Comparison of ENCODE assay signal across 20 cellular contexts in genomic region chr1:26996665-26997064, GRCh38. TPM values are rescaled to one million over a fixed set of nuclear protein-coding genes. Genes with fewer than 3 reads are reported as not detected.
DNase-seq lines count a peak whose midpoint lies in the region; ATAC-seq, FAIRE-seq and TF ChIP-seq lines count a peak whose summit lies in the region.
"Had no signal": no experiment of that assay in that cellular context is flagged by ENCODE, and none has a peak within 500 bp of the region (broad histone marks: within the 10 kb centered on the region; RNA-seq: fewer than 3 reads in every experiment).

No MANE protein-coding gene starts in this region.

- H3K27me3 ChIP-seq in NT2/D1 (ENCODE audit: insufficient read depth, insufficient read length), result no peaks in the 10 kb centered on the region
- H3K27me3 ChIP-seq in endodermal cell (ENCODE audit: control insufficient read depth, insufficient read depth, low read length, poor library complexity, severe bottlenecking), result no peaks in the 10 kb centered on the region
- no peaks in the 10 kb centered on the region for H3K27me3 ChIP-seq in keratinocyte (ENCODE audit: control insufficient read depth, extremely low read depth, insufficient read depth, low read length)

- peak overlapping the region; percentile 69 for H3K9ac ChIP-seq in NT2/D1 (ENCODE audit: insufficient read length, low read depth)
- H3K9ac ChIP-seq in endodermal cell (ENCODE audit: extremely low read depth, low read length, poor library complexity, severe bottlenecking), result no peak overlapping the region
- H3K9ac ChIP-seq in keratinocyte (ENCODE audit: control insufficient read depth, extremely low read depth, insufficient read depth, low read length), result peak overlapping the region; percentile 91

- no peak for ATAC-seq in GM21717 (IDR thresholded peaks at IDR 0.05; ENCODE audit: unreplicated experiment)
- no peak for ATAC-seq in HG03571 (IDR thresholded peaks at IDR 0.05; ENCODE audit: unreplicated experiment)
- ATAC-seq: left lung had no signal

- no peaks in the 10 kb centered on the region for H3K9me3 Mint-ChIP-seq in endodermal cell
- H3K9me3 Mint-ChIP-seq in activated naive CD8-positive, alpha-beta T cell treated with anti-CD3 and anti-CD28 coated beads for 36 hours, result no peaks in the 10 kb centered on the region
- H3K9me3 Mint-ChIP-seq: activated naive CD8-positive, alpha-beta T cell treated with anti-CD3 and anti-CD28 coated beads, Interleukin-2, amount 10 ng/mL, durations not matched to agents 7 days and 5 days; activated T-cell treated with anti-CD3 and anti-CD28 coated beads, Interleukin-2, amount 50 U/mL, for 24 hours; central memory CD8-positive, alpha-beta T cell; stimulated activated naive CD8-positive, alpha-beta T cell treated with anti-CD3 and anti-CD28 coated beads, Interleukin-15, Interleukin-2, amounts not matched to agents 100 ng/mL and 50 ng/mL, for 24 hours had no signal

- H3K27ac Mint-ChIP-seq in endodermal cell, result no peak overlapping the region
- H3K27ac Mint-ChIP-seq in activated naive CD8-positive, alpha-beta T cell treated with anti-CD3 and anti-CD28 coated beads for 36 hours, result no peak overlapping the region
- H3K27ac Mint-ChIP-seq: activated naive CD8-positive, alpha-beta T cell treated with anti-CD3 and anti-CD28 coated beads, Interleukin-2, amount 10 ng/mL, durations not matched to agents 7 days and 5 days; activated T-cell treated with anti-CD3 and anti-CD28 coated beads, Interleukin-2, amount 50 U/mL, for 24 hours; stimulated activated naive CD8-positive, alpha-beta T cell treated with anti-CD3 and anti-CD28 coated beads, Interleukin-15, Interleukin-2, amounts not matched to agents 100 ng/mL and 50 ng/mL, for 24 hours had no signal

- H3K36me3 Mint-ChIP-seq in endodermal cell (ENCODE audit: low read depth), result peaks cover 8% of the 10 kb centered on the region
- no peaks in the 10 kb centered on the region for H3K36me3 Mint-ChIP-seq in activated naive CD8-positive, alpha-beta T cell treated with anti-CD3 and anti-CD28 coated beads for 36 hours
- H3K36me3 Mint-ChIP-seq: activated naive CD8-positive, alpha-beta T cell treated with anti-CD3 and anti-CD28 coated beads, Interleukin-2, amount 10 ng/mL, durations not matched to agents 7 days and 5 days had no signal

- no peak overlapping the region for H3K27ac ChIP-seq in endodermal cell (ENCODE audit: low read depth, low read length)
- H3K27ac ChIP-seq in keratinocyte (ENCODE audit: control insufficient read depth, insufficient read depth, low read length), result peak overlapping the region; percentile 99
- H3K27ac ChIP-seq: left lung, SK-N-MC had no signal

- no peak overlapping the region for H3K4me3 Mint-ChIP-seq in endodermal cell
- no peak overlapping the region for H3K4me3 Mint-ChIP-seq in activated naive CD8-positive, alpha-beta T cell treated with anti-CD3 and anti-CD28 coated beads for 36 hours
- H3K4me3 Mint-ChIP-seq: activated naive CD8-positive, alpha-beta T cell treated with anti-CD3 and anti-CD28 coated beads, Interleukin-2, amount 10 ng/mL, durations not matched to agents 7 days and 5 days; activated T-cell treated with anti-CD3 and anti-CD28 coated beads, Interleukin-2, amount 50 U/mL, for 24 hours; stimulated activated naive CD8-positive, alpha-beta T cell treated with anti-CD3 and anti-CD28 coated beads, Interleukin-15, Interleukin-2, amounts not matched to agents 100 ng/mL and 50 ng/mL, for 24 hours had no signal

- no peak for TF ChIP-seq CTCF in AG09309 (IDR thresholded peaks at IDR 0.05; ENCODE audit: control insufficient read depth, insufficient read depth, low read depth, low read length, missing control alignments)
- TF ChIP-seq CTCF in endodermal cell (conservative IDR thresholded peaks at IDR 0.05), result no peak
- TF ChIP-seq CTCF in keratinocyte (optimal IDR thresholded peaks at IDR 0.05 in 1 of 3, IDR thresholded peaks at IDR 0.05 in 1 of 3, conservative IDR thresholded peaks at IDR 0.05 in 1 of 3; ENCODE audit: extremely low read depth in 1 of 3, insufficient read depth in 2 of 3, low read length in 3 of 3), result no peak

- H3K4me3 ChIP-seq in AG09309 (ENCODE audit: control insufficient read depth, low read depth, low read length) (peak overlapping the region; percentile 92), NT2/D1 (ENCODE audit: insufficient read length, low read depth) (peak overlapping the region; percentile 3), endodermal cell (ENCODE audit: low read length) (peak overlapping the region; percentile 86), keratinocyte (ENCODE audit: control insufficient read depth in 2 of 3, extremely low read depth in 1 of 3, insufficient read depth in 2 of 3, low read depth in 1 of 3, low read length in 3 of 3) (peak overlapping the region; percentile 80 to 83 (median 82))
- H3K4me3 ChIP-seq: SK-N-MC had no signal

- H3K9me1 ChIP-seq in keratinocyte (ENCODE audit: control insufficient read depth, extremely low read depth, insufficient read depth, low read length), result peaks cover 2% of the 10 kb centered on the region

- DNase-seq in AG09309 (ENCODE audit: low read depth) (no peak), NT2/D1 (ENCODE audit: low read depth, low spot score) (no peak), endodermal cell (no peak), keratinocyte (ENCODE audit: low read depth, low spot score) (no peak)
- DNase-seq in activated naive CD4-positive, alpha-beta T cell treated with Interleukin-2 at 50 U/mL for 16 hours, result no peak
- DNase-seq in activated naive CD8-positive, alpha-beta T cell treated with anti-CD3 and anti-CD28 coated beads for 36 hours, result no peak
- DNase-seq: activated naive CD8-positive, alpha-beta T cell treated with anti-CD3 and anti-CD28 coated beads, Interleukin-2, amount 10 ng/mL, durations not matched to agents 7 days and 5 days; activated T-cell treated with anti-CD3 and anti-CD28 coated beads, Interleukin-2, amount 50 U/mL, for 24 hours; hippocampal formation; left lung; NCI-H1694; NCI-H510A; stimulated activated CD4-positive, alpha-beta T cell treated with anti-CD3 and anti-CD28 coated beads, Interleukin-15, amount 100 ng/mL, for 24 hours had no signal

- H3K4me2 ChIP-seq in keratinocyte (ENCODE audit: control insufficient read depth, extremely low read depth, insufficient read depth, low read depth, low read length), result peak overlapping the region; percentile 84

- dilution Hi-C loops in keratinocyte (cut with MboI; ENCODE audit: extremely low pct_ligation_motif_present, low sequenced_read_pairs), result no loop called here

- WGBS in endodermal cell (ENCODE audit: insufficient coverage in 1 of 2, insufficient read length in 1 of 2), 2 experiments, result 57 to 82% methylated on average over 2 to 3 of the region's 4 CpGs

- H3K9me3 ChIP-seq in NT2/D1 (ENCODE audit: insufficient read depth, low read length) (no peaks in the 10 kb centered on the region), endodermal cell (ENCODE audit: control insufficient read depth, low read length) (no peaks in the 10 kb centered on the region), keratinocyte (ENCODE audit: control insufficient read depth, low read depth, low read length) (no peaks in the 10 kb centered on the region)
- H3K9me3 ChIP-seq: left lung had no signal

- peaks cover 48% of the 10 kb centered on the region for H3K4me1 Mint-ChIP-seq in endodermal cell
- peaks cover 19% of the 10 kb centered on the region for H3K4me1 Mint-ChIP-seq in activated naive CD8-positive, alpha-beta T cell treated with anti-CD3 and anti-CD28 coated beads for 36 hours

- H3K36me3 ChIP-seq in NT2/D1 (ENCODE audit: insufficient read depth, insufficient read length, low read length) (peaks cover 46% of the 10 kb centered on the region), endodermal cell (ENCODE audit: control insufficient read depth, insufficient read depth, low read length) (no peaks in the 10 kb centered on the region), keratinocyte (ENCODE audit: control insufficient read depth in 2 of 2, extremely low read depth in 1 of 2, insufficient read depth in 2 of 2, low read length in 2 of 2) (peaks cover 7 to 17% of the 10 kb centered on the region in 2 experiments)
- H3K36me3 ChIP-seq: left lung had no signal

- no peak overlapping the region for H2AFZ ChIP-seq in keratinocyte (ENCODE audit: control insufficient read depth, low read length)

- H3K79me2 ChIP-seq in keratinocyte (ENCODE audit: control insufficient read depth, insufficient read depth, low read length), result peaks cover 33% of the 10 kb centered on the region

- H4K20me1 ChIP-seq in keratinocyte (ENCODE audit: control insufficient read depth, extremely low read depth, insufficient read depth, low read length), result no peaks in the 10 kb centered on the region

- peaks cover 2% of the 10 kb centered on the region for H3K27me3 Mint-ChIP-seq in endodermal cell (ENCODE audit: insufficient read depth)
- peaks cover 52% of the 10 kb centered on the region for H3K27me3 Mint-ChIP-seq in activated naive CD8-positive, alpha-beta T cell treated with anti-CD3 and anti-CD28 coated beads for 36 hours

- FAIRE-seq in keratinocyte (lab: Jason Lieb, UNC), result no peak

- H3K4me1 ChIP-seq in NT2/D1 (ENCODE audit: insufficient read depth, insufficient read length), result peaks cover 48% of the 10 kb centered on the region
- peaks cover 15% of the 10 kb centered on the region for H3K4me1 ChIP-seq in endodermal cell (ENCODE audit: control insufficient read depth, insufficient read depth, low read length)
- H3K4me1 ChIP-seq in keratinocyte (ENCODE audit: control insufficient read depth, extremely low read depth, insufficient read depth, low read length), result peaks cover 70% of the 10 kb centered on the region

RNA-seq across cellular contexts. Expression of gene TRNP1, which starts 3.2 kb away (rescaled TPM):
- total RNA-seq in endodermal cell, result 10 to 100 TPM; 14.3 to 21.2 TPM
- 9.0 TPM for polyA plus RNA-seq in endodermal cell (2013, experiment 1 of 2)
- polyA plus RNA-seq in endodermal cell (2013, experiment 2 of 2), result 8.0 TPM
- polyA plus RNA-seq in keratinocyte, result 130 to 166 TPM (median 164 TPM) in 3 replicates
- 33.9 TPM for polyA plus RNA-seq in keratinocyte (2011; ENCODE audit: low read depth)
- polyA plus RNA-seq in keratinocyte (2011; cell fraction: cytosol; rRNA removed), result 107 and 141 TPM in 2 replicates
- 81.1 and 105 TPM in 2 replicates for polyA plus RNA-seq in keratinocyte (2011; cell fraction: nucleus; rRNA removed)
- 81.0 and 94.3 TPM in 2 replicates for polyA plus RNA-seq in keratinocyte (2012; ENCODE audit: low replicate concordance)
- polyA minus RNA-seq in keratinocyte, result 40.7 to 76.9 TPM (median 51.1 TPM) in 3 replicates
- polyA minus RNA-seq in keratinocyte (2011; cell fraction: cytosol; rRNA and poly(A)+ RNA removed), result 121 TPM
- 31.7 and 43.4 TPM in 2 replicates for polyA minus RNA-seq in keratinocyte (2011; cell fraction: nucleus; rRNA and poly(A)+ RNA removed)
- under 1 TPM; 0.40 to 0.64 TPM for total RNA-seq in activated naive CD8-positive, alpha-beta T cell treated with anti-CD3 and anti-CD28 coated beads for 36 hours
- total RNA-seq: activated naive CD8-positive, alpha-beta T cell treated with anti-CD3 and anti-CD28 coated beads, Interleukin-2, amount 10 ng/mL, durations not matched to agents 7 days and 5 days had no signal

RNA-seq across cellular contexts. Expression of gene TENT5B, which starts 16.0 kb away (rescaled TPM):
- 10 to 100 TPM in 1 of 2 donors, 1 to 10 TPM in 1; 9.4 to 19.0 TPM for total RNA-seq in endodermal cell
- polyA plus RNA-seq in endodermal cell (2013, experiment 1 of 2), result 8.7 TPM
- 7.7 TPM for polyA plus RNA-seq in endodermal cell (2013, experiment 2 of 2)
- 26.5 to 50.8 TPM (median 36.6 TPM) in 3 replicates for polyA plus RNA-seq in keratinocyte
- polyA plus RNA-seq in keratinocyte (2011; ENCODE audit: low read depth), result 130 TPM
- polyA plus RNA-seq in keratinocyte (2011; cell fraction: cytosol; rRNA removed), result 21.2 and 35.6 TPM in 2 replicates
- polyA plus RNA-seq in keratinocyte (2011; cell fraction: nucleus; rRNA removed), result 37.2 and 51.5 TPM in 2 replicates
- polyA plus RNA-seq in keratinocyte (2012; ENCODE audit: low replicate concordance), result 37.8 and 126 TPM in 2 replicates
- 43.5 to 79.5 TPM (median 49.6 TPM) in 3 replicates for polyA minus RNA-seq in keratinocyte
- polyA minus RNA-seq in keratinocyte (2011; cell fraction: cytosol; rRNA and poly(A)+ RNA removed), result 95.7 TPM
- polyA minus RNA-seq in keratinocyte (2011; cell fraction: nucleus; rRNA and poly(A)+ RNA removed), result 69.9 and 70.8 TPM in 2 replicates
- total RNA-seq in activated naive CD8-positive, alpha-beta T cell treated with anti-CD3 and anti-CD28 coated beads for 36 hours, result not detected
- total RNA-seq: activated naive CD8-positive, alpha-beta T cell treated with anti-CD3 and anti-CD28 coated beads, Interleukin-2, amount 10 ng/mL, durations not matched to agents 7 days and 5 days had no signal

RNA-seq across cellular contexts. Expression of gene KDF1, which starts 36.4 kb away (rescaled TPM):
- 10 to 100 TPM; 17.2 to 22.7 TPM for total RNA-seq in endodermal cell
- polyA plus RNA-seq in endodermal cell (2013, experiment 1 of 2), result 3.1 TPM
- 2.4 TPM for polyA plus RNA-seq in endodermal cell (2013, experiment 2 of 2)
- polyA plus RNA-seq in keratinocyte, result 13.8 to 21.3 TPM (median 16.1 TPM) in 3 replicates
- polyA plus RNA-seq in keratinocyte (2011; ENCODE audit: low read depth), result 3.1 TPM
- polyA plus RNA-seq in keratinocyte (2011; cell fraction: cytosol; rRNA removed), result 19.3 and 28.3 TPM in 2 replicates
- polyA plus RNA-seq in keratinocyte (2011; cell fraction: nucleus; rRNA removed), result 16.9 and 24.1 TPM in 2 replicates
- 16.6 and 21.5 TPM in 2 replicates for polyA plus RNA-seq in keratinocyte (2012; ENCODE audit: low replicate concordance)
- 23.5 to 55.7 TPM (median 25.5 TPM) in 3 replicates for polyA minus RNA-seq in keratinocyte
- polyA minus RNA-seq in keratinocyte (2011; cell fraction: cytosol; rRNA and poly(A)+ RNA removed), result 33.6 TPM
- polyA minus RNA-seq in keratinocyte (2011; cell fraction: nucleus; rRNA and poly(A)+ RNA removed), result 9.9 and 12.5 TPM in 2 replicates
- under 1 TPM; 0.47 to 0.60 TPM for total RNA-seq in activated naive CD8-positive, alpha-beta T cell treated with anti-CD3 and anti-CD28 coated beads for 36 hours
- total RNA-seq: myocyte, posterior vena cava had no signal

Comparison
In these comparisons a context has a peak if more than half of its experiments do, and no peak if none do; other contexts are left out.
1. H3K4me3 ChIP-seq: peak in every context shown above with its lines; median percentile 92 in AG09309; 86 in endodermal cell; 82 in keratinocyte; 3 in NT2/D1.
2. RNA of gene TRNP1, which starts 3.2 kb away (total RNA-seq): 14.3 to 21.2 TPM in endodermal cell; 0.40 to 0.64 TPM in activated naive CD8-positive, alpha-beta T cell treated with anti-CD3 and anti-CD28 coated beads for 36 hours; every median in the first group is over 4 times any median in the second.
3. RNA of gene TENT5B, which starts 16.0 kb away (total RNA-seq): 9.4 to 19.0 TPM in endodermal cell; not detected in activated naive CD8-positive, alpha-beta T cell treated with anti-CD3 and anti-CD28 coated beads for 36 hours; every median in the first group is over 10 times any median in the second.
4. RNA of gene KDF1, which starts 36.4 kb away (total RNA-seq): 17.2 to 22.7 TPM in endodermal cell; 0.47 to 0.60 TPM in activated naive CD8-positive, alpha-beta T cell treated with anti-CD3 and anti-CD28 coated beads for 36 hours; every median in the first group is over 10 times any median in the second.